ENCODE assay signal across 9 cellular contexts in the genomic region with DNA sequence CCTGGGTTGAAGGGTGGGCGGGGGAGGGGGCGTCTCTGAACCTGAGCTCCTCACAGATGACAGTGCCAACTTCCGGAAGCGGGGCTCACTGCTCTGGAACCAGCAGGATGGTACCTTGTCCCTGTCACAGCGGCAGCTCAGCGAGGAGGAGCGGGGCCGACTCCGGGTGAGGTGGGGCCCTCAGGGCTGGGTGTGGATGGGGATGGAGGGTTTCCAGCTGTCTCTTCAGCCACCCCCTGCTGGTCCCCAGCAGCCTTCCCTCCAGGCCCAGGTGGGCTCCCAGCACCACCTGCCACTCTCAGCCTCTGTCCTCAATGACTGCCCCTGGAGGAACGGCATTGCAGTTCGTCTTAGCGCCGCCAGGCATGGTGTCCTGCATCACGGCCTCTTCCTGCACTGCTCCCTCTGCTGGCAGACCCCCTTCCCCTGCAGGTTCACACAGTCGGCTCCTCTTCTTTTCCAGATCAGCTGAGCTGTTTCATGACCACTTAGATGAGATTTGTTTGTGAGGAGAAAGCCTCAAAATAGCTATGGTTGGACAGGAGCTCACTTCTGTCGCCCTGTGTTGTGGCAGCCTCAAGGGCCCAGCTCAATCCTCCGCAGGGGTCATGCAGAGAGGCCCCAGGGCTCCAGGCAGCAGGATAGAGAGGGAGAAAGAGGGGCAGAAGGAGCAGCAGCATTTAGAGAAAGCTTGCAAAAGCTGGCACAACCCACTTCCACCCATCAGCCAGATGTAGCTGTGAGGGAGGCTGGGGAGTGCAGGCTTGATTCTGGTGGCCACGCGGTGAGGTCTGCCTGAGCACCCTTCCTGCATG. TPM values are rescaled to one million over a fixed set of nuclear protein-coding genes. Genes with fewer than 3 reads are reported as not detected.
DNase-seq lines count a peak whose midpoint lies in the region; ATAC-seq, FAIRE-seq and TF ChIP-seq lines count a peak whose summit lies in the region.
"Had no signal": no experiment of that assay in that cellular context is flagged by ENCODE, and none has a peak within 500 bp of the region (broad histone marks: within the 10 kb centered on the region; RNA-seq: fewer than 3 reads in every experiment).

No MANE protein-coding gene starts in this region.

- H3K9me3 ChIP-seq in A549: no peaks in the 10 kb centered on the region
- no peaks in the 10 kb centered on the region for H3K9me3 ChIP-seq in Panc1 (ENCODE audit: control insufficient read depth, insufficient read depth, low read depth, low read length)
- H3K9me3 ChIP-seq: right lobe of liver had no signal

- TF ChIP-seq POLR2A in A549 (IDR thresholded peaks at IDR 0.05; ENCODE audit: low read length): no peak

- peak; percentile 89 to 92 for DNase-seq in A549 (ENCODE audit: low read depth in 1 of 2, low spot score in 1 of 2)
- peak; percentile 56 for DNase-seq in EL
- no peak for DNase-seq in Panc1 (ENCODE audit: low read depth, low spot score)
- no peak for DNase-seq in foreskin keratinocyte
- no peak for DNase-seq in NCI-H1092 treated with DMSO at 0.1 percent for 48 hours (lab: John Stamatoyannopoulos, UW)
- DNase-seq in CD14-positive monocyte (ENCODE audit: low spot score): no peak
- DNase-seq in effector CD4-positive, alpha-beta T cell: no peak

- intact Hi-C loops in Panc1 (cut with micrococcal nuclease; ENCODE audit: unreplicated experiment): no loop called here
- intact Hi-C loops in CD14-positive monocyte (cut with micrococcal nuclease): no loop called here

- peaks cover 42 to 59% of the 10 kb centered on the region in 2 donors for H3K36me3 Mint-ChIP-seq in CD14-positive monocyte

- no peak for TF ChIP-seq EP300 in A549 (IDR thresholded peaks at IDR 0.05)

- H3K27me3 Mint-ChIP-seq in CD14-positive monocyte (ENCODE audit: low read depth in 3 of 3): peaks cover 0 to 5% (median 3%) of the 10 kb centered on the region in 3 donors

- in situ Hi-C loops in Panc1 (cut with HindIII; ENCODE audit: low pct_unique_long_range_greater_than_20kb, low sequenced_read_pairs): no loop called here

- H3K27ac ChIP-seq in A549 (no peak overlapping the region), Panc1 (ENCODE audit: low read length) (no peak overlapping the region), foreskin keratinocyte (no peak overlapping the region)
- H3K27ac ChIP-seq: right lobe of liver had no signal

- H3K4me2 ChIP-seq in A549: no peak overlapping the region

- H3K27me3 ChIP-seq in Panc1 (ENCODE audit: control insufficient read depth, insufficient read depth, low read length): no peaks in the 10 kb centered on the region
- no peaks in the 10 kb centered on the region for H3K27me3 ChIP-seq in foreskin keratinocyte
- H3K27me3 ChIP-seq: right lobe of liver had no signal

- TF ChIP-seq RAD21 in A549 (conservative IDR thresholded peaks at IDR 0.05 in 1 of 2, IDR thresholded peaks at IDR 0.05 in 1 of 2): peak; percentile 33 to 53; a peak in 3 of 5 replicates

- H3K4me1 ChIP-seq in A549 (peaks cover 12% of the 10 kb centered on the region), Panc1 (ENCODE audit: control insufficient read depth, insufficient read depth, low read length) (no peaks in the 10 kb centered on the region), foreskin keratinocyte (no peaks in the 10 kb centered on the region)

- H3K4me3 Mint-ChIP-seq in CD14-positive monocyte: no peak overlapping the region

- H3K9me3 Mint-ChIP-seq in CD14-positive monocyte: peaks cover 0 to 13% (median 2%) of the 10 kb centered on the region in 7 donors

- no TSS peak for BruUV-seq in Panc1 (replicated peaks; lab: Mats Ljungman, UMichigan)

- H3K4me1 Mint-ChIP-seq in CD14-positive monocyte: peaks cover 14% of the 10 kb centered on the region

- POLR2A ChIA-PET in A549 (lab: Yijun Ruan, JAX): interaction anchor here (1.0 kb wide), 1 partner anchor 110 kb away, joined by 3 read pairs; no protein-coding TSS in a partner anchor
- POLR2A ChIA-PET in Panc1 (lab: Charles Lee): no interaction called here

- CTCF ChIA-PET in A549 (lab: Yijun Ruan, JAX) (interaction anchor here (0.6 to 3.6 kb wide), 41 partner anchors 8 to 355 kb away, joined by 3 to 29 read pairs (median 6); a partner anchor contains a TSS), Panc1 (lab: Charles Lee) (interaction anchor here (0.5 to 1.0 kb wide), 2 partner anchors 72 to 110 kb away, joined by 4 to 10 read pairs; no protein-coding TSS in a partner anchor)

- ATAC-seq in A549 (peak; percentile 61 to 77), Panc1 (peak; percentile 79), foreskin keratinocyte (no peak), HG03139 (IDR thresholded peaks at IDR 0.05; ENCODE audit: unreplicated experiment) (no peak)
- ATAC-seq: right lobe of liver had no signal

- peak overlapping the region in 2 of 7 donors; percentile 37 to 50 for H3K27ac Mint-ChIP-seq in CD14-positive monocyte

- TF ChIP-seq CTCF in A549 (IDR thresholded peaks at IDR 0.05) (peak; percentile 76), Panc1 (IDR thresholded peaks at IDR 0.05) (peak; percentile 89), foreskin keratinocyte (conservative IDR thresholded peaks at IDR 0.05) (peak; percentile 68), CD14-positive monocyte (IDR thresholded peaks at IDR 0.05) (no peak)

- no peak overlapping the region for H3K4me3 ChIP-seq in A549
- H3K4me3 ChIP-seq in Panc1 (ENCODE audit: low read depth in 2 of 2, low read length in 2 of 2): no peak overlapping the region
- H3K4me3 ChIP-seq: right lobe of liver had no signal

- H3K36me3 ChIP-seq in Panc1 (ENCODE audit: control insufficient read depth, insufficient read depth, low read length): no peaks in the 10 kb centered on the region

- 66% methylated on average over 18 of the region's 19 CpGs for whole genome bisulfite sequencing in A549 (ENCODE audit: missing lambda C conversion rate)

- peak; percentile 77 for FAIRE-seq in A549 (lab: Jason Lieb, UNC)

TF ChIP-seq in A549, 52 proteins besides CTCF, POLR2A, EP300 and RAD21 (continues in another document):
- TF ChIP-seq TP53 (CRISPR knock-in tag; IDR thresholded peaks at IDR 0.05) (no peak), MAZ (IDR thresholded peaks at IDR 0.05; ENCODE audit: borderline replicate concordance, low read depth, low read length) (peak; percentile 59; the same call in 1 of the 2 replicates)

RNA-seq across cellular contexts. Expression of a gene that starts 2.5 kb away (rescaled TPM):
- polyA plus RNA-seq in A549 (2011; rRNA removed): 0.57 and 1.1 TPM in 2 replicates
- polyA plus RNA-seq in A549 (2012; cell fraction: cytosol; rRNA removed): 1.2 and 1.5 TPM in 2 replicates
- 1.7 and 2.0 TPM in 2 replicates for polyA plus RNA-seq in A549 (2012; cell fraction: nucleus; rRNA removed)
- polyA plus RNA-seq in A549 (2017; fragmentation: RNase III; extraction: RNeasy Plus Mini Kit Qiagen cat#74134 plus additional on column Dnase treatment): 1.5 to 2.5 TPM (median 1.7 TPM) in 3 replicates
- polyA minus RNA-seq in A549 (2011; rRNA and poly(A)+ RNA removed): 0.91 and 1.4 TPM in 2 replicates
- 2.0 TPM for total RNA-seq in Panc1 (2021; ENCODE audit: unreplicated experiment)
- 3.5 TPM for polyA plus RNA-seq in Panc1 (2012; ENCODE audit: insufficient read length)
- 0.85 and 0.95 TPM in 2 replicates for total RNA-seq in foreskin keratinocyte
- 0.76 and 1.1 TPM in 2 replicates for polyA plus RNA-seq in foreskin keratinocyte
- under 1 TPM in 1 of 2 donors, not detected in 1; 0.41 TPM for polyA plus RNA-seq in CD14-positive monocyte

RNA-seq across cellular contexts. Expression of a gene that starts 2.8 kb away (rescaled TPM):
- 52.8 and 54.0 TPM in 2 replicates for polyA plus RNA-seq in A549 (2011; rRNA removed)
- 105 and 143 TPM in 2 replicates for polyA plus RNA-seq in A549 (2012; cell fraction: cytosol; rRNA removed)
- polyA plus RNA-seq in A549 (2012; cell fraction: nucleus; rRNA removed): 127 and 152 TPM in 2 replicates
- polyA plus RNA-seq in A549 (2017; fragmentation: RNase III; extraction: RNeasy Plus Mini Kit Qiagen cat#74134 plus additional on column Dnase treatment): 140 to 147 TPM (median 147 TPM) in 3 replicates
- 13.3 and 17.9 TPM in 2 replicates for polyA minus RNA-seq in A549 (2011; rRNA and poly(A)+ RNA removed)
- total RNA-seq in Panc1 (2021; ENCODE audit: unreplicated experiment): 66.7 TPM
- polyA plus RNA-seq in Panc1 (2012; ENCODE audit: insufficient read length): 83.1 TPM
- total RNA-seq in foreskin keratinocyte: 69.5 and 74.2 TPM in 2 replicates
- 77.9 and 84.6 TPM in 2 replicates for polyA plus RNA-seq in foreskin keratinocyte
- 1 to 10 TPM; 8.5 to 9.3 TPM for polyA plus RNA-seq in CD14-positive monocyte

RNA-seq across cellular contexts. Expression of a gene that starts 31.9 kb away (rescaled TPM):
- polyA plus RNA-seq in A549 (2011; rRNA removed): 19.3 and 24.2 TPM in 2 replicates
- polyA plus RNA-seq in A549 (2012; cell fraction: cytosol; rRNA removed): 113 and 164 TPM in 2 replicates
- 81.5 and 129 TPM in 2 replicates for polyA plus RNA-seq in A549 (2012; cell fraction: nucleus; rRNA removed)
- polyA plus RNA-seq in A549 (2017; fragmentation: RNase III; extraction: RNeasy Plus Mini Kit Qiagen cat#74134 plus additional on column Dnase treatment): 55.5 to 62.4 TPM (median 61.7 TPM) in 3 replicates
- 4.8 and 5.6 TPM in 2 replicates for polyA minus RNA-seq in A549 (2011; rRNA and poly(A)+ RNA removed)
- total RNA-seq in Panc1 (2021; ENCODE audit: unreplicated experiment): 51.8 TPM
- polyA plus RNA-seq in Panc1 (2012; ENCODE audit: insufficient read length): 96.9 TPM
- total RNA-seq in foreskin keratinocyte: 36.5 and 51.0 TPM in 2 replicates
- 69.8 and 94.1 TPM in 2 replicates for polyA plus RNA-seq in foreskin keratinocyte
- 10 to 100 TPM; 33.0 to 37.2 TPM for polyA plus RNA-seq in CD14-positive monocyte

RNA-seq across cellular contexts. Expression of a gene that starts 34.6 kb away (rescaled TPM):
- polyA plus RNA-seq in A549 (2011; rRNA removed) (not detected in 2 replicates), A549 (2017; fragmentation: RNase III; extraction: RNeasy Plus Mini Kit Qiagen cat#74134 plus additional on column Dnase treatment) (not detected in 3 replicates), foreskin keratinocyte (not detected in 2 replicates), CD14-positive monocyte (not detected)
- polyA plus RNA-seq in A549 (2012; cell fraction: cytosol; rRNA removed): not detected in 2 replicates
- not detected in 2 replicates for polyA plus RNA-seq in A549 (2012; cell fraction: nucleus; rRNA removed)
- not detected in 2 replicates for polyA minus RNA-seq in A549 (2011; rRNA and poly(A)+ RNA removed)
- total RNA-seq in Panc1 (2021; ENCODE audit: unreplicated experiment) (not detected), foreskin keratinocyte (not detected in 2 replicates)
- polyA plus RNA-seq in Panc1 (2012; ENCODE audit: insufficient read length): 0.80 TPM

RNA-seq across cellular contexts. Expression of a gene that starts 46.4 kb away (rescaled TPM):
- 0.03 TPM in 1 of 2 replicates, not detected in the other for polyA plus RNA-seq in A549 (2011; rRNA removed)
- polyA plus RNA-seq in A549 (2012; cell fraction: cytosol; rRNA removed): 0.07 TPM in 1 of 2 replicates, not detected in the other
- 0.01 TPM in 1 of 2 replicates, not detected in the other for polyA plus RNA-seq in A549 (2012; cell fraction: nucleus; rRNA removed)
- 0.03 to 0.10 TPM in 2 of 3 replicates, not detected in the other for polyA plus RNA-seq in A549 (2017; fragmentation: RNase III; extraction: RNeasy Plus Mini Kit Qiagen cat#74134 plus additional on column Dnase treatment)
- polyA minus RNA-seq in A549 (2011; rRNA and poly(A)+ RNA removed): not detected in 2 replicates
- 0.18 TPM for total RNA-seq in Panc1 (2021; ENCODE audit: unreplicated experiment)
- polyA plus RNA-seq in Panc1 (2012; ENCODE audit: insufficient read length): not detected
- not detected in 2 replicates for total RNA-seq in foreskin keratinocyte
- polyA plus RNA-seq in foreskin keratinocyte: not detected in 2 replicates
- polyA plus RNA-seq in CD14-positive monocyte: not detected

Comparison
In these comparisons a context has a peak if more than half of its experiments do, and no peak if none do; other contexts are left out.
1. ATAC-seq: peak in A549 (2 of 2) and Panc1 (single experiment); none in foreskin keratinocyte (single experiment) and HG03139 (single experiment).
2. DNase-seq: peak in A549 (2 of 2) and EL (single experiment); none in Panc1 (single experiment), foreskin keratinocyte (0 of 2), NCI-H1092 treated with DMSO at 0.1 percent for 48 hours (single experiment), CD14-positive monocyte (single experiment) and effector CD4-positive, alpha-beta T cell (single experiment).